In genomic region chr19:46714523-46715106, GRCh38 we compare ENCODE assay signal across 7 cellular contexts. TPM values are rescaled to one million over a fixed set of nuclear protein-coding genes. Genes with fewer than 3 reads are reported as not detected.
A peak's percentile ranks its signal among the peaks of the same experiment; 100 is the strongest.
DNase-seq lines count a peak whose midpoint lies in the region; ATAC-seq and TF ChIP-seq lines count a peak whose summit lies in the region.

No MANE protein-coding gene starts in this region.

- H3K36me3 Mint-ChIP-seq in T-helper 1 cell treated with Interleukin-12 subunit alpha and Interleukin-12 subunit beta and Interleukin-4 antibody, amounts not matched to agents 30 μg/mL and 1 μg/mL, for 36 hours (ENCODE audit: low read depth): peaks cover 35% of the 10 kb centered on the region
- peaks cover 45% of the 10 kb centered on the region for H3K36me3 Mint-ChIP-seq in dendritic cell treated with granulocyte-macrophage colony-stimulating factor and Interleukin-4, amounts not matched to agents 40 ng/mL and 50 ng/mL, for 4 days (ENCODE audit: low read depth)
- peaks cover 0 to 9% of the 10 kb centered on the region in 2 donors for H3K36me3 Mint-ChIP-seq in naive B cell

- H3K4me3 ChIP-seq in H7 (ENCODE audit: insufficient read depth, low read depth, low read length) (peak overlapping the region; percentile 53), uterus (peak overlapping the region; percentile 64 to 71)

- no peaks in the 10 kb centered on the region for H3K27me3 Mint-ChIP-seq in T-helper 1 cell treated with Interleukin-12 subunit alpha and Interleukin-12 subunit beta and Interleukin-4 antibody, amounts not matched to agents 30 μg/mL and 1 μg/mL, for 36 hours (ENCODE audit: low read depth)
- H3K27me3 Mint-ChIP-seq in dendritic cell treated with granulocyte-macrophage colony-stimulating factor and Interleukin-4, amounts not matched to agents 40 ng/mL and 50 ng/mL, for 4 days: peaks cover 13% of the 10 kb centered on the region
- no peaks in the 10 kb centered on the region for H3K27me3 Mint-ChIP-seq in naive B cell

- H3K4me1 Mint-ChIP-seq in T-helper 1 cell treated with Interleukin-12 subunit alpha and Interleukin-12 subunit beta and Interleukin-4 antibody, amounts not matched to agents 30 μg/mL and 1 μg/mL, for 36 hours (ENCODE audit: low read depth): peaks cover 36% of the 10 kb centered on the region
- H3K4me1 Mint-ChIP-seq in dendritic cell treated with granulocyte-macrophage colony-stimulating factor and Interleukin-4, amounts not matched to agents 40 ng/mL and 50 ng/mL, for 4 days (ENCODE audit: low read depth): peaks cover 54% of the 10 kb centered on the region
- H3K4me1 Mint-ChIP-seq in naive B cell: peaks cover 46 to 70% (median 52%) of the 10 kb centered on the region in 3 donors

- H3K27me3 ChIP-seq in H7 (ENCODE audit: control insufficient read depth, insufficient read depth, low read length) (no peaks in the 10 kb centered on the region), uterus (no peaks in the 10 kb centered on the region)

- peak overlapping the region; percentile 90 for H3K27ac Mint-ChIP-seq in T-helper 1 cell treated with Interleukin-12 subunit alpha and Interleukin-12 subunit beta and Interleukin-4 antibody, amounts not matched to agents 30 μg/mL and 1 μg/mL, for 36 hours
- H3K27ac Mint-ChIP-seq in dendritic cell treated with granulocyte-macrophage colony-stimulating factor and Interleukin-4, amounts not matched to agents 40 ng/mL and 50 ng/mL, for 4 days: no peak overlapping the region
- H3K27ac Mint-ChIP-seq in naive B cell: peak overlapping the region; percentile 84 to 98 (median 96)

- peaks cover 3% of the 10 kb centered on the region for H3K36me3 ChIP-seq in H7 (replicated peaks; ENCODE audit: control insufficient read depth, insufficient read depth, low read length)
- no peaks in the 10 kb centered on the region for H3K36me3 ChIP-seq in uterus

- H3K4me1 ChIP-seq in uterus: peaks cover 8 to 9% of the 10 kb centered on the region in 2 donors

- no peak for TF ChIP-seq CTCF in uterus (IDR thresholded peaks at IDR 0.05)

- H3K4me3 Mint-ChIP-seq in T-helper 1 cell treated with Interleukin-12 subunit alpha and Interleukin-12 subunit beta and Interleukin-4 antibody, amounts not matched to agents 30 μg/mL and 1 μg/mL, for 36 hours: peak overlapping the region; percentile 96
- H3K4me3 Mint-ChIP-seq in dendritic cell treated with granulocyte-macrophage colony-stimulating factor and Interleukin-4, amounts not matched to agents 40 ng/mL and 50 ng/mL, for 4 days: peak overlapping the region; percentile 87
- H3K4me3 Mint-ChIP-seq in naive B cell: peak overlapping the region; percentile 92 to 99 (median 96)

- peak overlapping the region; percentile 90 to 92 for H3K27ac ChIP-seq in uterus

- TF ChIP-seq POLR2A in uterus (IDR thresholded peaks at IDR 0.05): peak in 1 of 2 donors; percentile 21

- no peaks in the 10 kb centered on the region for H3K9me3 Mint-ChIP-seq in T-helper 1 cell treated with Interleukin-12 subunit alpha and Interleukin-12 subunit beta and Interleukin-4 antibody, amounts not matched to agents 30 μg/mL and 1 μg/mL, for 36 hours
- H3K9me3 Mint-ChIP-seq in dendritic cell treated with granulocyte-macrophage colony-stimulating factor and Interleukin-4, amounts not matched to agents 40 ng/mL and 50 ng/mL, for 4 days: no peaks in the 10 kb centered on the region
- H3K9me3 Mint-ChIP-seq in naive B cell: no peaks in the 10 kb centered on the region

- intact Hi-C loops in dendritic cell treated with granulocyte-macrophage colony-stimulating factor and Interleukin-4, amounts not matched to agents 40 ng/mL and 50 ng/mL, for 4 days (cut with micrococcal nuclease): no loop called here
- intact Hi-C loops in uterus (cut with DNase I; ENCODE audit: low total_unique reads) (no loop called here), posterior vena cava (cut with DNase I) (no loop called here)

- peak; percentile 56 to 57 for ATAC-seq in naive B cell (ENCODE audit: low read depth in 2 of 2)

- H3K9me3 ChIP-seq in uterus: no peaks in the 10 kb centered on the region

- DNase-seq in H7 (no peak), naive B cell (peak; percentile 77), uterus (no peak), dedifferentiated amniotic fluid mesenchymal stem cell (ENCODE audit: extremely low spot score) (no peak), posterior vena cava (ENCODE audit: low spot score) (no peak)

RNA-seq across cellular contexts. Expression of gene PRKD2, which starts 2.3 kb away (rescaled TPM):
- total RNA-seq in H7 (2014; rRNA removed; shearing (Covaris generic)): 29.4 and 29.5 TPM in 2 replicates
- polyA plus RNA-seq in naive B cell (ENCODE audit: low read depth in 6 of 6): 100 to 1,000 TPM in 1 of 6 donors, 10 to 100 TPM in 5; 66.7 to 156 (median 72.6) TPM
- total RNA-seq in uterus (10 to 100 TPM; 30.8 to 85.7 (median 41.7) TPM), posterior vena cava (10 to 100 TPM; 25.5 to 25.6 TPM)

RNA-seq across cellular contexts. Expression of gene FKRP, which starts 31.2 kb away (rescaled TPM):
- 15.8 and 22.4 TPM in 2 replicates for total RNA-seq in H7 (2014; rRNA removed; shearing (Covaris generic))
- polyA plus RNA-seq in naive B cell (ENCODE audit: low read depth in 6 of 6): 10 to 100 TPM in 1 of 6 donors, 1 to 10 TPM in 5; 2.0 to 10.1 (median 6.0) TPM
- 100 to 1,000 TPM in 1 of 4 donors, 10 to 100 TPM in 2, 1 to 10 TPM in 1; 7.4 to 154 (median 22.1) TPM for total RNA-seq in uterus
- 10 to 100 TPM; 15.2 to 18.6 TPM for total RNA-seq in posterior vena cava

RNA-seq across cellular contexts. Expression of gene STRN4, which starts 31.6 kb away (rescaled TPM):
- total RNA-seq in H7 (2014; rRNA removed; shearing (Covaris generic)): 169 and 188 TPM in 2 replicates
- 10 to 100 TPM in 5 of 6 donors, 1 to 10 TPM in 1; 6.0 to 38.0 (median 15.5) TPM for polyA plus RNA-seq in naive B cell (ENCODE audit: low read depth in 6 of 6)
- 100 to 1,000 TPM in 1 of 4 donors, 10 to 100 TPM in 3; 55.1 to 109 (median 81.8) TPM for total RNA-seq in uterus
- total RNA-seq in posterior vena cava: 10 to 100 TPM; 58.6 to 71.8 TPM

RNA-seq across cellular contexts. Expression of gene DACT3, which starts 53.6 kb away (rescaled TPM):
- 0.37 and 0.55 TPM in 2 replicates for total RNA-seq in H7 (2014; rRNA removed; shearing (Covaris generic))
- polyA plus RNA-seq in naive B cell (ENCODE audit: low read depth in 6 of 6): under 1 TPM in 2 of 6 donors, not detected in 4; 0.11 to 0.30 TPM
- total RNA-seq in uterus (10 to 100 TPM in 3 of 4 donors, under 1 TPM in 1; 0.29 to 90.1 (median 30.3) TPM), posterior vena cava (100 to 1,000 TPM in 1 of 2 donors, 10 to 100 TPM in 1; 72.0 to 122 TPM)
